In the genomic region with DNA sequence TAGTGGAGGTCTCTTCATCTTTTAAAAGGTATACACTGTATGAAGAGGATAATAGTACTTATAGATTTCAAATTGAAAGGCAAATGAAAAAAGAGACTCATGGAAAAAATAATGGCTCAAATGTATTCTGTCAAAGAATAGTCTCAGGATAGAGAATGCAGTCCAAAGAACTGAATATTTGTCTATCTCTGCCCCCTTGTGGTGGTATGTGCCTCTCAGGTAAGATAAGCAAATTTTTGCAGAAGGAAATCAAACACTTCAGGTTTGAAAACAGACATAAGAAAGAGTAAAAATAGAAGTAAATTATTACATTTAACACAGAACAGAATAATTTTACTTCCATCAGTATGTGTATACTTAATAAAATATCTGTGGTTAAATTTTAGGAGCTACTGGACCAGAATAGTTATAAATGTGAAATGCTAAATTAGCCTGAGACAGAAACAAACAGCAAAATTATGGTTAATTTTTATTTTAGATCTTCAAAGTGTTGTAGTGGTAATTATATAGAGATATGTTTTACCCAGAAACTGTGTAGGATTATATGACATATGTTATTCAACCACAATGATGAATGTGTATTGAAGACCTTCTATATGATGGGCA, we compare ENCODE assay signal across 8 cellular contexts.
DNase-seq lines count a peak whose midpoint lies in the region; ATAC-seq and TF ChIP-seq lines count a peak whose summit lies in the region.

No MANE protein-coding gene starts in this region.

- peaks cover 1% of the 10 kb centered on the region for H3K4me1 Mint-ChIP-seq in glutamatergic neuron (ENCODE audit: low read depth, unreplicated experiment)

- no peak overlapping the region for H3K4me3 Mint-ChIP-seq in glutamatergic neuron (ENCODE audit: unreplicated experiment)

- ATAC-seq in HG03103 (IDR thresholded peaks at IDR 0.05; ENCODE audit: low read depth, unreplicated experiment) (peak; percentile 71), psoas muscle (peak; percentile 57 to 71 (median 60))

- no peaks in the 10 kb centered on the region for H3K9me3 Mint-ChIP-seq in glutamatergic neuron (ENCODE audit: unreplicated experiment)

- H3K36me3 ChIP-seq in psoas muscle (ENCODE audit: insufficient read depth in 1 of 2, low read depth in 1 of 2) = no peaks in the 10 kb centered on the region

- H3K27me3 Mint-ChIP-seq in glutamatergic neuron (ENCODE audit: unreplicated experiment) = no peaks in the 10 kb centered on the region

- H3K4me3 ChIP-seq in psoas muscle = no peak overlapping the region

- no peak overlapping the region for H3K27ac Mint-ChIP-seq in glutamatergic neuron (ENCODE audit: unreplicated experiment)

- H3K27me3 ChIP-seq in psoas muscle (ENCODE audit: insufficient read depth in 3 of 3, low read length in 2 of 3) = no peaks in the 10 kb centered on the region

- DNase-seq in AML-193 (lab: John Stamatoyannopoulos, UW) = peak; percentile 15 to 46
- peak; percentile 66 for DNase-seq in NCI-H446 treated with DMSO at 0.1 percent for 48 hours (lab: John Stamatoyannopoulos, UW)
- DNase-seq in activated CD4-positive, alpha-beta T cell treated with anti-CD3 and anti-CD28 coated beads, Interleukin-2, amount 50 U/mL, for 48 hours = peak; percentile 5 to 30
- DNase-seq in glutamatergic neuron = no peak
- DNase-seq in psoas muscle = no peak
- DNase-seq in activated CD4-positive, CD25-positive, alpha-beta regulatory T cell treated with anti-CD3 and anti-CD28 coated beads, Interleukin-2, amount 50 U/mL, for 72 hours = no peak

- H3K4me1 ChIP-seq in psoas muscle = no peaks in the 10 kb centered on the region

- TF ChIP-seq CTCF in GM12874 (IDR thresholded peaks at IDR 0.05; ENCODE audit: insufficient read depth, low read depth, low read length) = peak; percentile 45
- peak; percentile 86 for TF ChIP-seq CTCF in glutamatergic neuron (IDR thresholded peaks at IDR 0.05; ENCODE audit: partially characterized antibody, unreplicated experiment)
- TF ChIP-seq CTCF in psoas muscle (IDR thresholded peaks at IDR 0.05) = peak; percentile 79

- intact Hi-C loops in psoas muscle (cut with DNase I) = loop anchor here (2.0 to 5.0 kb wide), 3 partner anchors 226 to 301 kb away; no protein-coding TSS in a partner anchor

- H3K36me3 Mint-ChIP-seq in glutamatergic neuron (ENCODE audit: unreplicated experiment) = no peaks in the 10 kb centered on the region

- H3K27ac ChIP-seq in psoas muscle = no peak overlapping the region

- no peaks in the 10 kb centered on the region for H3K9me3 ChIP-seq in psoas muscle

Comparison
In these comparisons a context has a peak if more than half of its experiments do, and no peak if none do; other contexts are left out.
1. DNase-seq: peak in AML-193 (2 of 2), NCI-H446 treated with DMSO at 0.1 percent for 48 hours (single experiment) and activated CD4-positive, alpha-beta T cell treated with anti-CD3 and anti-CD28 coated beads, Interleukin-2, amount 50 U/mL, for 48 hours (2 of 2); none in glutamatergic neuron (single experiment), psoas muscle (0 of 2) and activated CD4-positive, CD25-positive, alpha-beta regulatory T cell treated with anti-CD3 and anti-CD28 coated beads, Interleukin-2, amount 50 U/mL, for 72 hours (single experiment).
2. Peak in every context shown above with its lines, with median percentiles within 50 percentile points of each other: CTCF ChIP-seq.